Comparison of ENCODE assay signal across 39 cellular contexts in genomic region chr6:111212625-111213024, GRCh38.
"Had no signal": no experiment of that assay in that cellular context is flagged by ENCODE, and none has a peak within 500 bp of the region (broad histone marks: within the 10 kb centered on the region; RNA-seq: fewer than 3 reads in every experiment).

No MANE protein-coding gene starts in this region.

- DNase-seq: activated B cell treated with CpG ODN at 0.5 μM for 24 hours; activated CD4-positive, alpha-beta memory T cell treated with anti-CD3 and anti-CD28 coated beads for 36 hours; activated CD4-positive, alpha-beta T cell treated with anti-CD3 and anti-CD28 coated beads for 4 hours; activated CD4-positive, alpha-beta T cell treated with anti-CD3 and anti-CD28 coated beads, Interleukin-2, amount 10 ng/mL, durations not matched to agents 24 days and 14 days; activated CD4-positive, alpha-beta T cell treated with anti-CD3 and anti-CD28 coated beads, Interleukin-2, amount 50 U/mL, for 1 hour; activated CD4-positive, alpha-beta T cell treated with anti-CD3 and anti-CD28 coated beads, Interleukin-2, amount 50 U/mL, for 4 hours; activated CD4-positive, CD25-positive, alpha-beta regulatory T cell treated with anti-CD3 and anti-CD28 coated beads, Interleukin-2, amount 50 U/mL, for 72 hours; activated CD8-positive, alpha-beta memory T cell treated with anti-CD3 and anti-CD28 coated beads, Interleukin-2, amount 50 U/mL, for 4 hours; activated CD8-positive, alpha-beta T cell treated with anti-CD3 and anti-CD28 coated beads for 36 hours; activated effector memory CD4-positive, alpha-beta T cell treated with anti-CD3 and anti-CD28 coated beads, Interleukin-2, amount 50 U/mL, for 16 hours; activated gamma-delta T cell treated with Interleukin-2 at 50 U/mL for 16 hours; activated naive CD4-positive, alpha-beta T cell; activated naive CD4-positive, alpha-beta T cell treated with anti-CD3 and anti-CD28 coated beads for 36 hours; activated naive CD8-positive, alpha-beta T cell treated with anti-CD3 and anti-CD28 coated beads, Interleukin-2, amount 10 ng/mL, durations not matched to agents 7 days and 5 days; activated naive CD8-positive, alpha-beta T cell treated with anti-CD3 and anti-CD28 coated beads, Interleukin-2, amount 50 U/mL, for 24 hours; activated T-cell treated with anti-CD3 and anti-CD28 coated beads for 4 hours; activated T-cell treated with anti-CD3 and anti-CD28 coated beads, Interleukin-2, amount 50 U/mL, for 1 hour; activated T-cell treated with anti-CD3 and anti-CD28 coated beads, Interleukin-2, amount 50 U/mL, for 4 hours; activated T-cell treated with anti-CD3 and anti-CD28 coated beads, Interleukin-2, amount 50 U/mL, for 72 hours; amygdala; anterior cingulate cortex; caudate nucleus; cerebellar nuclear complex; T-helper 1 cell; T-helper 2 cell; T-helper 9 cell had no signal

- H3K4me1 Mint-ChIP-seq: activated B cell treated with CpG ODN at 0.5 μM for 24 hours; activated CD4-positive, alpha-beta T cell treated with anti-CD3 and anti-CD28 coated beads, Interleukin-2, amount 10 ng/mL, durations not matched to agents 24 days and 14 days; activated naive CD4-positive, alpha-beta T cell treated with anti-CD3 and anti-CD28 coated beads, Interleukin-2, amount 50 U/mL, for 24 hours; activated T-helper 17 cell treated with anti-CD3 and anti-CD28 coated beads, Interleukin-2, amount 50 U/mL, for 72 hours; brain had no signal

- H3K36me3 ChIP-seq: ascending aorta, cardiac muscle cell had no signal

- ATAC-seq: activated CD8-positive, alpha-beta T cell treated with anti-CD3 and anti-CD28 coated beads for 36 hours; activated naive CD8-positive, alpha-beta T cell treated with anti-CD3 and anti-CD28 coated beads, Interleukin-2, amount 50 U/mL, for 24 hours; activated T-cell treated with anti-CD3 and anti-CD28 coated beads, Interleukin-2, amount 50 U/mL, for 4 hours; activated T-cell treated with anti-CD3 and anti-CD28 coated beads, Interleukin-2, amount 50 U/mL, for 72 hours; activated T-helper 17 cell treated with anti-CD3 and anti-CD28 coated beads, Interleukin-2, amount 50 U/mL, for 72 hours had no signal

- H3K36me3 Mint-ChIP-seq: activated CD4-positive, alpha-beta memory T cell treated with anti-CD3 and anti-CD28 coated beads for 36 hours; brain had no signal

- H3K27me3 ChIP-seq: ascending aorta, cardiac muscle cell had no signal

- H3K9me3 ChIP-seq: ascending aorta had no signal

- H3K27ac ChIP-seq: cardiac muscle cell, VCaP had no signal

- H3K27me3 Mint-ChIP-seq: activated B cell treated with CpG ODN at 0.5 μM for 24 hours; activated CD4-positive, alpha-beta memory T cell treated with anti-CD3 and anti-CD28 coated beads for 36 hours; activated CD4-positive, alpha-beta T cell treated with anti-CD3 and anti-CD28 coated beads, Interleukin-2, amount 10 ng/mL, durations not matched to agents 24 days and 14 days; activated CD8-positive, alpha-beta T cell treated with anti-CD3 and anti-CD28 coated beads for 36 hours; activated naive CD4-positive, alpha-beta T cell treated with anti-CD3 and anti-CD28 coated beads, Interleukin-2, amount 50 U/mL, for 24 hours; activated naive CD8-positive, alpha-beta T cell; activated naive CD8-positive, alpha-beta T cell treated with anti-CD3 and anti-CD28 coated beads, Interleukin-2, amount 50 U/mL, for 24 hours; activated T-helper 17 cell treated with anti-CD3 and anti-CD28 coated beads, Interleukin-2, amount 50 U/mL, for 72 hours; brain had no signal

- H3K9me3 Mint-ChIP-seq: activated B cell treated with CpG ODN at 0.5 μM for 24 hours; activated CD4-positive, alpha-beta memory T cell treated with anti-CD3 and anti-CD28 coated beads for 36 hours; activated CD4-positive, alpha-beta T cell treated with anti-CD3 and anti-CD28 coated beads, Interleukin-2, amount 10 ng/mL, durations not matched to agents 24 days and 14 days; activated CD8-positive, alpha-beta T cell treated with anti-CD3 and anti-CD28 coated beads for 36 hours; activated naive CD4-positive, alpha-beta T cell treated with anti-CD3 and anti-CD28 coated beads for 36 hours; activated naive CD4-positive, alpha-beta T cell treated with anti-CD3 and anti-CD28 coated beads, Interleukin-2, amount 50 U/mL, for 24 hours; activated naive CD8-positive, alpha-beta T cell treated with anti-CD3 and anti-CD28 coated beads, Interleukin-2, amount 10 ng/mL, durations not matched to agents 7 days and 5 days; activated naive CD8-positive, alpha-beta T cell treated with anti-CD3 and anti-CD28 coated beads, Interleukin-2, amount 50 U/mL, for 24 hours; activated T-cell treated with anti-CD3 and anti-CD28 coated beads, Interleukin-2, amount 50 U/mL, for 4 hours; activated T-cell treated with anti-CD3 and anti-CD28 coated beads, Interleukin-2, amount 50 U/mL, for 72 hours; activated T-helper 1 cell treated with anti-CD3 and anti-CD28 coated beads, Interleukin-12 subunit alpha, Interleukin-12 subunit beta, Interleukin-2, Interleukin-4 antibody, amounts not matched to agents 30 ng/mL and 10 ng/mL and 1 ng/mL, durations not matched to agents 14 hours and 24 hours and 36 hours; activated T-helper 17 cell treated with anti-CD3 and anti-CD28 coated beads, Interleukin-2, amount 50 U/mL, for 72 hours; central memory CD8-positive, alpha-beta T cell; T-helper 1 cell treated with Interleukin-12 subunit alpha and Interleukin-12 subunit beta and Interleukin-4 antibody, amounts not matched to agents 30 μg/mL and 1 μg/mL, for 36 hours; T-helper 2 cell treated with Interferon-gamma antibody and Interleukin-4, amounts not matched to agents 5 μg/mL and 100 μg/mL, for 36 hours had no signal

- H3K27ac Mint-ChIP-seq: activated B cell treated with CpG ODN at 0.5 μM for 24 hours; activated CD4-positive, alpha-beta memory T cell treated with anti-CD3 and anti-CD28 coated beads for 36 hours; activated CD4-positive, alpha-beta T cell treated with anti-CD3 and anti-CD28 coated beads, Interleukin-2, amount 10 ng/mL, durations not matched to agents 24 days and 14 days; activated CD8-positive, alpha-beta T cell treated with anti-CD3 and anti-CD28 coated beads for 36 hours; activated naive CD4-positive, alpha-beta T cell treated with anti-CD3 and anti-CD28 coated beads for 36 hours; activated naive CD4-positive, alpha-beta T cell treated with anti-CD3 and anti-CD28 coated beads, Interleukin-2, amount 50 U/mL, for 24 hours; activated naive CD8-positive, alpha-beta T cell; activated naive CD8-positive, alpha-beta T cell treated with anti-CD3 and anti-CD28 coated beads, Interleukin-2, amount 10 ng/mL, durations not matched to agents 7 days and 5 days; activated naive CD8-positive, alpha-beta T cell treated with anti-CD3 and anti-CD28 coated beads, Interleukin-2, amount 50 U/mL, for 24 hours; activated T-cell treated with anti-CD3 and anti-CD28 coated beads, Interleukin-2, amount 50 U/mL, for 72 hours; activated T-helper 1 cell treated with anti-CD3 and anti-CD28 coated beads, Interleukin-12 subunit alpha, Interleukin-12 subunit beta, Interleukin-2, Interleukin-4 antibody, amounts not matched to agents 30 ng/mL and 10 ng/mL and 1 ng/mL, durations not matched to agents 14 hours and 24 hours and 36 hours; activated T-helper 17 cell treated with anti-CD3 and anti-CD28 coated beads, Interleukin-2, amount 50 U/mL, for 72 hours; brain; T-helper 1 cell treated with Interleukin-12 subunit alpha and Interleukin-12 subunit beta and Interleukin-4 antibody, amounts not matched to agents 30 μg/mL and 1 μg/mL, for 36 hours; T-helper 2 cell treated with Interferon-gamma antibody and Interleukin-4, amounts not matched to agents 5 μg/mL and 100 μg/mL, for 36 hours had no signal

- H3K4me3 Mint-ChIP-seq: activated B cell treated with CpG ODN at 0.5 μM for 24 hours; activated CD4-positive, alpha-beta memory T cell treated with anti-CD3 and anti-CD28 coated beads for 36 hours; activated CD4-positive, alpha-beta T cell treated with anti-CD3 and anti-CD28 coated beads, Interleukin-2, amount 10 ng/mL, durations not matched to agents 24 days and 14 days; activated CD8-positive, alpha-beta T cell treated with anti-CD3 and anti-CD28 coated beads for 36 hours; activated naive CD4-positive, alpha-beta T cell treated with anti-CD3 and anti-CD28 coated beads for 36 hours; activated naive CD4-positive, alpha-beta T cell treated with anti-CD3 and anti-CD28 coated beads, Interleukin-2, amount 50 U/mL, for 24 hours; activated naive CD8-positive, alpha-beta T cell; activated naive CD8-positive, alpha-beta T cell treated with anti-CD3 and anti-CD28 coated beads, Interleukin-2, amount 10 ng/mL, durations not matched to agents 7 days and 5 days; activated naive CD8-positive, alpha-beta T cell treated with anti-CD3 and anti-CD28 coated beads, Interleukin-2, amount 50 U/mL, for 24 hours; activated T-cell treated with anti-CD3 and anti-CD28 coated beads, Interleukin-2, amount 50 U/mL, for 4 hours; activated T-cell treated with anti-CD3 and anti-CD28 coated beads, Interleukin-2, amount 50 U/mL, for 72 hours; activated T-helper 1 cell treated with anti-CD3 and anti-CD28 coated beads, Interleukin-12 subunit alpha, Interleukin-12 subunit beta, Interleukin-2, Interleukin-4 antibody, amounts not matched to agents 30 ng/mL and 10 ng/mL and 1 ng/mL, durations not matched to agents 14 hours and 24 hours and 36 hours; activated T-helper 17 cell treated with anti-CD3 and anti-CD28 coated beads, Interleukin-2, amount 50 U/mL, for 72 hours; brain; central memory CD8-positive, alpha-beta T cell; T-helper 1 cell treated with Interleukin-12 subunit alpha and Interleukin-12 subunit beta and Interleukin-4 antibody, amounts not matched to agents 30 μg/mL and 1 μg/mL, for 36 hours; T-helper 2 cell treated with Interferon-gamma antibody and Interleukin-4, amounts not matched to agents 5 μg/mL and 100 μg/mL, for 36 hours had no signal

- H3K4me3 ChIP-seq: ascending aorta, cardiac muscle cell had no signal

- FAIRE-seq: bronchial epithelial cell, TTC549 had no signal
